Comparison of ENCODE assay signal across 13 cellular contexts in the genomic region with DNA sequence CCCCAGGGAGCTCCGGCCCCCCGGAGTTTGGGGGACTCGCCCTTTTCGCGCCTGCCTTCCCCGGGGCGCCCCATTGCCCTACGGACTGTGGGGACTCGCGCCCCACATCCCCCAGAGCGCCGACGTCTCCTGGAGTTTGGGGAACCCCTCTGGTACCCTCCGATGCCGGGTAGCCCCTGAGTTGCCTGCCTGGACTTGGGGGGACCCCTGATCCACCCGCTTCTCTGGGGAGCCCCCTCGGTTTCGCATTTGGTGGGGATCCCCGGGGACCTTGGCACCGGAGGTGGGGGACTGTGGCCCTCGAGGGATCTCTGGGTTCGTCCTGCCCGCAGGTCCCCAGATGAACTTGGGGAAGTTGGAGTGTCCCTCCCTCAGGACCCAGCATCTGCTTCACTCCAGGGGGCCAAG. TPM values are rescaled to one million over a fixed set of nuclear protein-coding genes. Genes with fewer than 3 reads are reported as not detected.
DNase-seq lines count a peak whose midpoint lies in the region; ATAC-seq and TF ChIP-seq lines count a peak whose summit lies in the region.
"Had no signal": no experiment of that assay in that cellular context is flagged by ENCODE, and none has a peak within 500 bp of the region (broad histone marks: within the 10 kb centered on the region; RNA-seq: fewer than 3 reads in every experiment).

No MANE protein-coding gene starts in this region.

- peaks cover 1 to 11% (median 8%) of the 10 kb centered on the region in 4 donors for H3K4me1 Mint-ChIP-seq in naive thymus-derived CD8-positive, alpha-beta T cell

- H4K20me1 ChIP-seq in BLaER1 = peaks cover 68% of the 10 kb centered on the region

- peaks cover 9 to 42% (median 20%) of the 10 kb centered on the region in 5 donors for H3K27me3 Mint-ChIP-seq in naive thymus-derived CD8-positive, alpha-beta T cell

- H3K27ac ChIP-seq in BLaER1 = peak overlapping the region; percentile 53; the same call in 1 of the 2 replicates
- H3K27ac ChIP-seq in HUES64 (ENCODE audit: low read depth, low read length) = no peak overlapping the region
- no peak overlapping the region for H3K27ac ChIP-seq in dorsolateral prefrontal cortex

- no peak for ATAC-seq in naive thymus-derived CD8-positive, alpha-beta T cell
- ATAC-seq: activated CD4-positive, CD25-positive, alpha-beta regulatory T cell treated with anti-CD3 and anti-CD28 coated beads, Interleukin-2, amount 50 U/mL, for 24 hours had no signal

- no peak for DNase-seq in dorsolateral prefrontal cortex
- no peak for DNase-seq in naive thymus-derived CD8-positive, alpha-beta T cell
- no peak for DNase-seq in NAMALWA (ENCODE audit: low spot score)
- no peak for DNase-seq in SKM-1 treated with dmso at 0.1 percent for 144 hours (lab: John Stamatoyannopoulos, UW; ENCODE audit: unreplicated experiment)
- no peak for DNase-seq in T-helper 2 cell
- DNase-seq in HEK293T (ENCODE audit: extremely low spot score) = no peak
- DNase-seq: CD4-positive, alpha-beta T cell; Kasumi-1; stimulated activated CD4-positive, alpha-beta T cell treated with anti-CD3 and anti-CD28 coated beads, Interleukin-4, amount 100 ng/mL, for 24 hours had no signal

- H3K27me3 ChIP-seq in BLaER1 (peaks cover 84% of the 10 kb centered on the region), HUES64 (ENCODE audit: insufficient read depth, low read length) (peaks cover 22% of the 10 kb centered on the region), dorsolateral prefrontal cortex (peaks cover 0 to 37% (median 8%) of the 10 kb centered on the region in 45 donors)

- no peaks in the 10 kb centered on the region for H3K9me3 Mint-ChIP-seq in naive thymus-derived CD8-positive, alpha-beta T cell
- H3K9me3 Mint-ChIP-seq: CD4-positive, alpha-beta T cell had no signal

- TF ChIP-seq CTCF in dorsolateral prefrontal cortex (IDR thresholded peaks at IDR 0.05 in 54 of 56, conservative IDR thresholded peaks at IDR 0.05 in 2 of 56; ENCODE audit: low read depth in 1 of 56, partially characterized antibody in 56 of 56) = no peak

- H3K4me3 ChIP-seq in BLaER1 (peak overlapping the region; percentile 72), HUES64 (ENCODE audit: low read length) (peak overlapping the region; percentile 55), dorsolateral prefrontal cortex (peak overlapping the region in 55 of 59 donors; percentile 3 to 62 (median 41))

- POLR2A ChIA-PET in naive thymus-derived CD8-positive, alpha-beta T cell (lab: Charles Lee) = no interaction called here
- POLR2A ChIA-PET in HEK293T (lab: Yijun Ruan, JAX) = interaction anchor here (1.3 kb wide), 1 partner anchor 18 kb away, joined by 5 read pairs; no protein-coding TSS in a partner anchor

- peaks cover 46% of the 10 kb centered on the region for H3K4me1 ChIP-seq in BLaER1
- H3K4me1 ChIP-seq in HUES64 (ENCODE audit: insufficient read depth, low read length) = no peaks in the 10 kb centered on the region

- H3K4me3 Mint-ChIP-seq in naive thymus-derived CD8-positive, alpha-beta T cell = peak overlapping the region in 9 of 10 donors; percentile 7 to 82 (median 56)
- H3K4me3 Mint-ChIP-seq: CD4-positive, alpha-beta T cell had no signal

- peak overlapping the region; percentile 98 for H3K4me2 ChIP-seq in BLaER1

- H3K27ac Mint-ChIP-seq in naive thymus-derived CD8-positive, alpha-beta T cell = no peak overlapping the region
- H3K27ac Mint-ChIP-seq: CD4-positive, alpha-beta T cell had no signal

- 28% methylated on average over 23 of the region's 23 CpGs for WGBS in HUES64

- H3K36me3 Mint-ChIP-seq in naive thymus-derived CD8-positive, alpha-beta T cell = peaks cover 0 to 6% (median 0%) of the 10 kb centered on the region in 3 donors

- no peaks in the 10 kb centered on the region for H3K9me3 ChIP-seq in BLaER1
- no peaks in the 10 kb centered on the region for H3K9me3 ChIP-seq in HUES64 (ENCODE audit: insufficient read depth, low read depth, low read length)

- CTCF ChIA-PET in HEK293T (lab: Yijun Ruan, JAX) = no interaction called here

- peak overlapping the region; percentile 60 for H3K9ac ChIP-seq in BLaER1
- peak overlapping the region; percentile 31; the same call in 1 of the 2 replicates for H3K9ac ChIP-seq in HUES64 (ENCODE audit: low read depth, low read length)

- H3K36me3 ChIP-seq in BLaER1 (no peaks in the 10 kb centered on the region), HUES64 (ENCODE audit: insufficient read depth, low read length) (no peaks in the 10 kb centered on the region)

- intact Hi-C loops in dorsolateral prefrontal cortex (cut with DNase I) = no loop called here

TF ChIP-seq in HEK293T, 16 proteins besides CTCF, POLR2A, EP300 and RAD21:
- TF ChIP-seq FOXK2 (IDR thresholded peaks at IDR 0.05) = no peak
- TF ChIP-seq ELF4 (IDR thresholded peaks at IDR 0.05) = no peak
- TF ChIP-seq TARDBP (IDR thresholded peaks at IDR 0.05) = no peak
- no peak for TF ChIP-seq ARNT (IDR thresholded peaks at IDR 0.05)
- TF ChIP-seq FOXM1 (IDR thresholded peaks at IDR 0.05; ENCODE audit: borderline replicate concordance) = no peak
- TF ChIP-seq, protein P1, sequence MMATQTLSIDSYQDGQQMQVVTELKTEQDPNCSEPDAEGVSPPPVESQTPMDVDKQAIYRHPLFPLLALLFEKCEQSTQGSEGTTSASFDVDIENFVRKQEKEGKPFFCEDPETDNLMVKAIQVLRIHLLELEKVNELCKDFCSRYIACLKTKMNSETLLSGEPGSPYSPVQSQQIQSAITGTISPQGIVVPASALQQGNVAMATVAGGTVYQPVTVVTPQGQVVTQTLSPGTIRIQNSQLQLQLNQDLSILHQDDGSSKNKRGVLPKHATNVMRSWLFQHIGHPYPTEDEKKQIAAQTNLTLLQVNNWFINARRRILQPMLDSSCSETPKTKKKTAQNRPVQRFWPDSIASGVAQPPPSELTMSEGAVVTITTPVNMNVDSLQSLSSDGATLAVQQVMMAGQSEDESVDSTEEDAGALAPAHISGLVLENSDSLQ (IDR thresholded peaks at IDR 0.05) = no peak
- TF ChIP-seq L3MBTL2 (conservative IDR thresholded peaks at IDR 0.05) = no peak

RNA-seq across cellular contexts. Expression of a gene that starts 0.8 kb away (rescaled TPM):
- polyA plus RNA-seq in HUES64 (2013, experiment 1 of 2) = 7.6 TPM
- polyA plus RNA-seq in HUES64 (2013, experiment 2 of 2) = 12.2 TPM
- total RNA-seq in dorsolateral prefrontal cortex = 1 to 10 TPM in 86 of 120 experiments, under 1 TPM in 22, not detected in 12; 0.51 to 3.8 (median 1.4) TPM
- total RNA-seq in naive thymus-derived CD8-positive, alpha-beta T cell = not detected
- not detected for polyA plus RNA-seq in naive thymus-derived CD8-positive, alpha-beta T cell
- total RNA-seq: CD4-positive, alpha-beta T cell; omental fat pad had no signal

RNA-seq across cellular contexts. Expression of a gene that starts 11.1 kb away (rescaled TPM):
- 31.0 TPM for polyA plus RNA-seq in HUES64 (2013, experiment 1 of 2)
- 30.9 TPM for polyA plus RNA-seq in HUES64 (2013, experiment 2 of 2)
- 10 to 100 TPM; 16.2 to 44.5 (median 25.3) TPM for total RNA-seq in dorsolateral prefrontal cortex
- total RNA-seq in naive thymus-derived CD8-positive, alpha-beta T cell = 10 to 100 TPM; 46.3 to 47.5 TPM
- 100 to 1,000 TPM in 1 of 3 donors, 10 to 100 TPM in 2; 66.7 to 104 (median 95.5) TPM for polyA plus RNA-seq in naive thymus-derived CD8-positive, alpha-beta T cell

RNA-seq across cellular contexts. Expression of a gene that starts 17.3 kb away (rescaled TPM):
- polyA plus RNA-seq in HUES64 (2013, experiment 1 of 2) = 162 TPM
- 166 TPM for polyA plus RNA-seq in HUES64 (2013, experiment 2 of 2)
- 100 to 1,000 TPM; 215 to 736 (median 434) TPM for total RNA-seq in dorsolateral prefrontal cortex
- 100 to 1,000 TPM; 565 to 579 TPM for total RNA-seq in naive thymus-derived CD8-positive, alpha-beta T cell
- 100 to 1,000 TPM; 204 to 273 (median 262) TPM for polyA plus RNA-seq in naive thymus-derived CD8-positive, alpha-beta T cell

RNA-seq across cellular contexts. Expression of a gene that starts 38.1 kb away (rescaled TPM):
- 116 TPM for polyA plus RNA-seq in HUES64 (2013, experiment 1 of 2)
- 108 TPM for polyA plus RNA-seq in HUES64 (2013, experiment 2 of 2)
- total RNA-seq in dorsolateral prefrontal cortex = 100 to 1,000 TPM in 4 of 120 experiments, 10 to 100 TPM in 116; 19.9 to 116 (median 36.5) TPM
- 10 to 100 TPM; 31.2 to 35.4 TPM for total RNA-seq in naive thymus-derived CD8-positive, alpha-beta T cell
- polyA plus RNA-seq in naive thymus-derived CD8-positive, alpha-beta T cell = 1 to 10 TPM; 1.1 to 8.2 (median 6.6) TPM

RNA-seq across cellular contexts. Expression of a gene that starts 44.9 kb away (rescaled TPM):
- polyA plus RNA-seq in HUES64 (2013, experiment 1 of 2) = 131 TPM
- polyA plus RNA-seq in HUES64 (2013, experiment 2 of 2) = 132 TPM
- total RNA-seq in dorsolateral prefrontal cortex = 100 to 1,000 TPM; 170 to 316 (median 242) TPM
- 10 to 100 TPM; 83.9 to 89.0 TPM for total RNA-seq in naive thymus-derived CD8-positive, alpha-beta T cell
- 100 to 1,000 TPM; 214 to 264 (median 262) TPM for polyA plus RNA-seq in naive thymus-derived CD8-positive, alpha-beta T cell
